Comparison of ENCODE assay signal across 8 cellular contexts in genomic region chr1:147670319-147671003, GRCh38. TPM values are rescaled to one million over a fixed set of nuclear protein-coding genes. Genes with fewer than 3 reads are reported as not detected.
DNase-seq lines count a peak whose midpoint lies in the region; ATAC-seq, FAIRE-seq and TF ChIP-seq lines count a peak whose summit lies in the region.

TSS of gene ACP6 (minus strand) at chr1:147670524. CDS start at chr1:147670048, 476 bp downstream.

- DNase-seq in AG09319 (ENCODE audit: extremely low read depth, low read depth) = peak; percentile 76
- peak; percentile 100 for DNase-seq in NCI-H345 treated with DMSO at 0.1 percent for 48 hours (lab: John Stamatoyannopoulos, UW; ENCODE audit: unreplicated experiment)
- peak; percentile 82 for DNase-seq in activated CD4-positive, alpha-beta T cell treated with anti-CD3 and anti-CD28 coated beads for 1 hour
- DNase-seq in chondrocyte (ENCODE audit: low spot score) = peak; percentile 97
- DNase-seq in kidney = peak; percentile 98
- peak; percentile 71 to 76 for DNase-seq in stimulated activated CD4-positive, alpha-beta T cell treated with anti-CD3 and anti-CD28 coated beads, Interleukin-15, amount 100 ng/mL, for 1 hour (ENCODE audit: low read depth in 1 of 2, low spot score in 1 of 2)

- intact Hi-C loops in kidney (cut with DNase I) = no loop called here

- TF ChIP-seq CTCF in AG09319 (IDR thresholded peaks at IDR 0.05; ENCODE audit: low read depth, low read length) (no peak), chondrocyte (IDR thresholded peaks at IDR 0.05) (no peak), kidney (IDR thresholded peaks at IDR 0.05; ENCODE audit: borderline replicate concordance, extremely low read depth, insufficient read depth) (no peak)

- peaks cover 21% of the 10 kb centered on the region for H3K4me1 Mint-ChIP-seq in chondrocyte (ENCODE audit: low read depth)

- H3K9me3 ChIP-seq in kidney (ENCODE audit: control insufficient read depth in 1 of 2, low read length in 2 of 2) = no peaks in the 10 kb centered on the region

- ATAC-seq in GM19025 (IDR thresholded peaks at IDR 0.05; ENCODE audit: low read depth, unreplicated experiment) = peak; percentile 94
- ATAC-seq in HG03342 (IDR thresholded peaks at IDR 0.05; ENCODE audit: unreplicated experiment) = peak; percentile 96

- no peaks in the 10 kb centered on the region for H3K4me1 ChIP-seq in kidney (ENCODE audit: control insufficient read depth in 1 of 2, insufficient read depth in 1 of 2, low read depth in 1 of 2, low read length in 2 of 2)

- no peaks in the 10 kb centered on the region for H3K36me3 Mint-ChIP-seq in chondrocyte (ENCODE audit: low read depth)

- H3K4me3 ChIP-seq in kidney (ENCODE audit: low read length in 2 of 2) = peak within 1 kb of the TSS; percentile 77 to 86

- no peaks in the 10 kb centered on the region for H3K36me3 ChIP-seq in kidney (ENCODE audit: control insufficient read depth in 1 of 2, insufficient read depth in 2 of 2, low read length in 2 of 2)

- no peaks in the 10 kb centered on the region for H3K27me3 Mint-ChIP-seq in chondrocyte (ENCODE audit: low read depth)

- H3K9ac ChIP-seq in kidney (ENCODE audit: low read length in 2 of 2) = peak within 1 kb of the TSS; percentile 78 to 82

- peak within 1 kb of the TSS; percentile 91 for H3K4me3 Mint-ChIP-seq in chondrocyte (ENCODE audit: unreplicated experiment)

- FAIRE-seq in kidney (lab: Jason Lieb, UNC) = no peak

- H3K27ac Mint-ChIP-seq in chondrocyte (ENCODE audit: unreplicated experiment) = peak within 1 kb of the TSS; percentile 88

- H3K9me3 Mint-ChIP-seq in chondrocyte (ENCODE audit: low read depth) = no peaks in the 10 kb centered on the region

- H3K27ac ChIP-seq in kidney (ENCODE audit: low read depth in 2 of 2, low read length in 2 of 2) = peak within 1 kb of the TSS; percentile 87 to 91

RNA-seq across cellular contexts. Expression of gene ACP6, which starts in this region (rescaled TPM):
- 7.2 to 10.8 TPM (median 9.6 TPM) in 3 replicates for total RNA-seq in chondrocyte
- 43.6 TPM for total RNA-seq in kidney
- 37.7 TPM for polyA plus RNA-seq in kidney (ENCODE audit: insufficient read depth, low read depth, low replicate concordance)

Comparison
In these comparisons a context has a peak if more than half of its experiments do, and no peak if none do; other contexts are left out.
1. Peak in every context shown above with its lines: DNase-seq, ATAC-seq, H3K4me3 ChIP-seq and H3K27ac ChIP-seq.